21 cellular contexts compared by ENCODE assay signal in genomic region chr17:73909156-73909555, GRCh38.
"Had no signal": no experiment of that assay in that cellular context is flagged by ENCODE, and none has a peak within 500 bp of the region (broad histone marks: within the 10 kb centered on the region; RNA-seq: fewer than 3 reads in every experiment).

No MANE protein-coding gene starts in this region.

- H3K27ac ChIP-seq: HL-60, KMS-11 had no signal

- DNase-seq: Kasumi-1, MM.1S, NCI-H1105, NCI-H1417, NCI-H1436 treated with DMSO at 0.1 percent for 48 hours, NCI-H1694, NCI-H1930, NCI-H2081, NCI-H2107, NCI-H345, NCI-H446 treated with DMSO at 0.1 percent for 48 hours, NCI-H510A treated with DMSO at 0.1 percent for 48 hours, NCI-H69, NCI-H774, RPMI8226, SHP77, SK-N-SH, T-helper 1 cell had no signal

- H3K4me3 ChIP-seq: K562 had no signal
